ENCODE assay signal across 18 cellular contexts in the genomic region with DNA sequence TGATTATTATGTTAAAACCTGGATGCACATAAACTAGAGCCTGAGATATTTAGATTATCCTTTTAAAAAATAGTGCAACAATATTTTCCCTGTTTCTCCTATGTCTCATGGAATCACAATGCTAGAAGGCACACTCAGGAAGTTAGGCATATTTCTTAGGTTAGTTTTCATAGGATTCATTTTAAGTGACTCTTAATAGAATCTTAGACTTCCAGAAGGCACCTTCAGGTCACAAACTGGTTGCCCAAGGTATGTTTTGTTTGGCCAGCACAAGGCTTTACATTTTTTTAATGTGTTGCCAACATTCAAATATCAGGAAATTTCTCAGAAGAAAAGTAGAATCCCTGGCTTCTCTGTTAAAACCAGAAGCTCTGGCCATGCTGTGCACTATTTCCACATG.
"Had no signal": no experiment of that assay in that cellular context is flagged by ENCODE, and none has a peak within 500 bp of the region (broad histone marks: within the 10 kb centered on the region; RNA-seq: fewer than 3 reads in every experiment).

No MANE protein-coding gene starts in this region.

- H3K27ac ChIP-seq: colonic mucosa, foreskin keratinocyte, pancreas, sigmoid colon, stomach, testis had no signal

- H3K27me3 ChIP-seq: colonic mucosa, pancreas, sigmoid colon, stomach, testis had no signal

- ATAC-seq: activated CD4-positive, CD25-positive, alpha-beta regulatory T cell treated with anti-CD3 and anti-CD28 coated beads, Interleukin-2, amount 50 U/mL, for 24 hours; esophagus mucosa; foreskin keratinocyte; naive thymus-derived CD8-positive, alpha-beta T cell; pancreas had no signal

- H3K4me1 ChIP-seq: colonic mucosa, foreskin keratinocyte, pancreas, stomach, testis had no signal

- H3K9me3 ChIP-seq: colonic mucosa, pancreas, sigmoid colon, stomach, testis had no signal

- H3K36me3 ChIP-seq: colonic mucosa, pancreas, sigmoid colon, stomach had no signal

- H3K4me3 ChIP-seq: colonic mucosa, pancreas, sigmoid colon, stomach, testis had no signal

- DNase-seq: activated CD4-positive, alpha-beta T cell treated with anti-CD3 and anti-CD28 coated beads, Interleukin-2, amount 50 U/mL, for 1 hour; activated naive CD4-positive, alpha-beta T cell treated with Interleukin-2 at 50 U/mL for 16 hours; activated T-cell treated with anti-CD3 and anti-CD28 coated beads for 4 hours; aorta; colonic mucosa; foreskin keratinocyte; kidney glomerular epithelial cell; mesenchymal stem cell; naive thymus-derived CD8-positive, alpha-beta T cell; pancreas; sigmoid colon; stimulated activated CD4-positive, alpha-beta T cell treated with anti-CD3 and anti-CD28 coated beads, Interleukin-12 subunit alpha, Interleukin-12 subunit beta, amount 100 ng/mL, for 4 hours; stimulated activated CD4-positive, alpha-beta T cell treated with anti-CD3 and anti-CD28 coated beads, Interleukin-2, amount 100 ng/mL, for 24 hours; stomach; T1000; testis had no signal
